ENCODE assay signal across 9 cellular contexts in genomic region chr6:18386302-18386976, GRCh38. TPM values are rescaled to one million over a fixed set of nuclear protein-coding genes. Genes with fewer than 3 reads are reported as not detected.
DNase-seq lines count a peak whose midpoint lies in the region; ATAC-seq and TF ChIP-seq lines count a peak whose summit lies in the region.
"Had no signal": no experiment of that assay in that cellular context is flagged by ENCODE, and none has a peak within 500 bp of the region (broad histone marks: within the 10 kb centered on the region; RNA-seq: fewer than 3 reads in every experiment).

No MANE protein-coding gene starts in this region.

- H3K36me3 ChIP-seq in adipocyte (ENCODE audit: control insufficient read depth, insufficient read depth, low read length, severe bottlenecking) (no peaks in the 10 kb centered on the region), stomach (no peaks in the 10 kb centered on the region)
- H3K36me3 ChIP-seq: adrenal gland had no signal

- DNase-seq in NCI-H82 (lab: John Stamatoyannopoulos, UW) = peak; percentile 6
- DNase-seq in NCI-H82 treated with DMSO at 0.1 percent for 48 hours (lab: John Stamatoyannopoulos, UW; ENCODE audit: unreplicated experiment) = no peak
- DNase-seq in adipocyte (ENCODE audit: low read depth) = peak; percentile 60
- DNase-seq in islet precursor cell = peak; percentile 75
- peak; percentile 70 for DNase-seq in stomach
- DNase-seq in Kasumi-1 (lab: John Stamatoyannopoulos, UW) = no peak
- DNase-seq in NCI-H1436 treated with DMSO at 0.1 percent for 48 hours (lab: John Stamatoyannopoulos, UW) = no peak

- no peak for TF ChIP-seq CTCF in stomach (IDR thresholded peaks at IDR 0.05)

- H3K27ac ChIP-seq in stomach = peak overlapping the region; percentile 59 to 93 (median 81)

- TF ChIP-seq EP300 in stomach (IDR thresholded peaks at IDR 0.05) = no peak

- no peaks in the 10 kb centered on the region for H3K9me3 ChIP-seq in adipocyte (ENCODE audit: control insufficient read depth, low read length)
- no peaks in the 10 kb centered on the region for H3K9me3 ChIP-seq in stomach
- H3K9me3 ChIP-seq: adrenal gland had no signal

- intact Hi-C loops in stomach (cut with DNase I; ENCODE audit: low total_unique reads) = no loop called here

- H3K9ac ChIP-seq in adipocyte (ENCODE audit: low read length) = peak overlapping the region; percentile 86

- H3K27me3 ChIP-seq in adipocyte (replicated peaks; ENCODE audit: control insufficient read depth, insufficient read depth, low read length) = no peaks in the 10 kb centered on the region
- H3K27me3 ChIP-seq in stomach = no peaks in the 10 kb centered on the region
- H3K27me3 ChIP-seq: adrenal gland had no signal

- H3K4me1 ChIP-seq in adipocyte (ENCODE audit: control insufficient read depth, insufficient read depth, low read length) (peaks cover 40% of the 10 kb centered on the region), stomach (peaks cover 21 to 58% (median 37%) of the 10 kb centered on the region in 4 donors)

- 25 to 37% (median 36%) methylated on average over 6 of the region's 6 CpGs for WGBS in stomach, 5 donors

- no peak for TF ChIP-seq POLR2A in stomach (IDR thresholded peaks at IDR 0.05)

- no peak for ATAC-seq in GM21447 (IDR thresholded peaks at IDR 0.05; ENCODE audit: unreplicated experiment)

- H3K4me3 ChIP-seq in adipocyte (ENCODE audit: low read length) (peak overlapping the region; percentile 85), stomach (peak overlapping the region in 3 of 4 donors; percentile 57 to 63 (median 60))

RNA-seq across cellular contexts. Expression of gene RNF144B, which starts 0.7 kb away (rescaled TPM):
- total RNA-seq in stomach = 10 to 100 TPM in 3 of 5 donors, 1 to 10 TPM in 2; 1.7 to 81.7 (median 12.5) TPM
- polyA plus RNA-seq in stomach = 1 to 10 TPM; 2.1 to 4.8 (median 4.5) TPM

Comparison
In these comparisons a context has a peak if more than half of its experiments do, and no peak if none do; other contexts are left out.
1. DNase-seq: peak in NCI-H82 (single experiment), adipocyte (single experiment), islet precursor cell (single experiment) and stomach (single experiment); none in NCI-H82 treated with DMSO at 0.1 percent for 48 hours (single experiment), Kasumi-1 (0 of 2) and NCI-H1436 treated with DMSO at 0.1 percent for 48 hours (single experiment).